Comparison of ENCODE assay signal across 26 cellular contexts in genomic region chr2:235045973-235046343, GRCh38.
DNase-seq lines count a peak whose midpoint lies in the region; ATAC-seq, FAIRE-seq and TF ChIP-seq lines count a peak whose summit lies in the region.
"Had no signal": no experiment of that assay in that cellular context is flagged by ENCODE, and none has a peak within 500 bp of the region (broad histone marks: within the 10 kb centered on the region; RNA-seq: fewer than 3 reads in every experiment).

No MANE protein-coding gene starts in this region.

- no peak for FAIRE-seq in pancreas (lab: Jason Lieb, UNC)
- FAIRE-seq: GM12891, H1, K562 had no signal

- H4K20me1 ChIP-seq in BLaER1 = no peaks in the 10 kb centered on the region

- H3K4me1 Mint-ChIP-seq in IgD-negative memory B cell (peaks cover 31 to 36% (median 35%) of the 10 kb centered on the region in 3 donors), Caco-2 (ENCODE audit: low read depth, unreplicated experiment) (peaks cover 11% of the 10 kb centered on the region)
- peaks cover 71% of the 10 kb centered on the region for H3K4me1 Mint-ChIP-seq in dendritic cell treated with granulocyte-macrophage colony-stimulating factor and Interleukin-4, amounts not matched to agents 40 ng/mL and 50 ng/mL, for 4 days (ENCODE audit: low read depth)
- H3K4me1 Mint-ChIP-seq: endodermal cell had no signal

- peaks cover 42% of the 10 kb centered on the region for H3K4me1 ChIP-seq in BLaER1
- H3K4me1 ChIP-seq in pancreas = peaks cover 55 to 71% (median 59%) of the 10 kb centered on the region in 3 donors
- H3K4me1 ChIP-seq in right cardiac atrium (ENCODE audit: control insufficient read depth, insufficient read depth, low read length) = peaks cover 12% of the 10 kb centered on the region
- no peaks in the 10 kb centered on the region for H3K4me1 ChIP-seq in Caco-2

- H3K36me3 Mint-ChIP-seq in IgD-negative memory B cell (no peaks in the 10 kb centered on the region), Caco-2 (ENCODE audit: insufficient read depth, unreplicated experiment) (peaks cover 56% of the 10 kb centered on the region)
- H3K36me3 Mint-ChIP-seq in dendritic cell treated with granulocyte-macrophage colony-stimulating factor and Interleukin-4, amounts not matched to agents 40 ng/mL and 50 ng/mL, for 4 days (ENCODE audit: low read depth) = peaks cover 14% of the 10 kb centered on the region

- DNase-seq in pancreas (peak in 2 of 6 donors; percentile 55 to 58), right cardiac atrium (no peak), Caco-2 (no peak)
- DNase-seq: activated CD4-positive, alpha-beta T cell treated with anti-CD3 and anti-CD28 coated beads, Interleukin-2, amount 50 U/mL, for 4 hours; activated CD8-positive, alpha-beta memory T cell treated with anti-CD3 and anti-CD28 coated beads, Interleukin-2, amount 50 U/mL, for 48 hours; activated naive CD4-positive, alpha-beta T cell treated with Interleukin-2 at 50 U/mL for 16 hours; DMS79; endodermal cell; NCI-H187 treated with DMSO at 0.1 percent for 48 hours; NCI-H226; nucleus accumbens; retina had no signal

- H3K9me3 Mint-ChIP-seq in IgD-negative memory B cell (no peaks in the 10 kb centered on the region), Caco-2 (ENCODE audit: unreplicated experiment) (no peaks in the 10 kb centered on the region)
- H3K9me3 Mint-ChIP-seq in dendritic cell treated with granulocyte-macrophage colony-stimulating factor and Interleukin-4, amounts not matched to agents 40 ng/mL and 50 ng/mL, for 4 days = no peaks in the 10 kb centered on the region
- H3K9me3 Mint-ChIP-seq: endodermal cell had no signal

- H3K4me3 ChIP-seq in BLaER1 = no peak overlapping the region
- no peak overlapping the region for H3K4me3 ChIP-seq in pancreas
- H3K4me3 ChIP-seq in right cardiac atrium (ENCODE audit: low read length) = no peak overlapping the region
- no peak overlapping the region for H3K4me3 ChIP-seq in Caco-2 (ENCODE audit: low read depth, low read length)
- H3K4me3 ChIP-seq: K562, mucosa of descending colon, Peyer's patch, SJSA1, thoracic aorta had no signal

- CTCF ChIA-PET in Caco-2 (lab: Charles Lee) = no interaction called here

- H3K27ac Mint-ChIP-seq in IgD-negative memory B cell = peak overlapping the region; percentile 78 to 94 (median 84)
- peak overlapping the region; percentile 98 for H3K27ac Mint-ChIP-seq in dendritic cell treated with granulocyte-macrophage colony-stimulating factor and Interleukin-4, amounts not matched to agents 40 ng/mL and 50 ng/mL, for 4 days
- no peak overlapping the region for H3K27ac Mint-ChIP-seq in Caco-2 (ENCODE audit: unreplicated experiment)
- H3K27ac Mint-ChIP-seq: endodermal cell had no signal

- WGBS in pancreas, 2 donors = 74 to 76% methylated on average over 9 of the region's 9 CpGs
- 92% methylated on average over 9 of the region's 9 CpGs for WGBS in right cardiac atrium

- H3K9me3 ChIP-seq in BLaER1 (no peaks in the 10 kb centered on the region), pancreas (no peaks in the 10 kb centered on the region), right cardiac atrium (ENCODE audit: control insufficient read depth, low read length) (no peaks in the 10 kb centered on the region), Caco-2 (no peaks in the 10 kb centered on the region)
- H3K9me3 ChIP-seq: mucosa of descending colon, Peyer's patch, SJSA1, thoracic aorta had no signal

- H3K27ac ChIP-seq in BLaER1 (no peak overlapping the region), pancreas (peak overlapping the region; percentile 35 to 87 (median 66)), right cardiac atrium (ENCODE audit: low read length) (no peak overlapping the region)
- H3K27ac ChIP-seq: Peyer's patch, SJSA1, thoracic aorta, VCaP had no signal

- H3K27me3 Mint-ChIP-seq in IgD-negative memory B cell (peaks cover 9% of the 10 kb centered on the region), Caco-2 (ENCODE audit: insufficient read depth, unreplicated experiment) (no peaks in the 10 kb centered on the region)
- peaks cover 3% of the 10 kb centered on the region for H3K27me3 Mint-ChIP-seq in dendritic cell treated with granulocyte-macrophage colony-stimulating factor and Interleukin-4, amounts not matched to agents 40 ng/mL and 50 ng/mL, for 4 days

- ATAC-seq in pancreas (no peak), HG02678 (IDR thresholded peaks at IDR 0.05; ENCODE audit: unreplicated experiment) (no peak), HG03025 (IDR thresholded peaks at IDR 0.05; ENCODE audit: low FRiP score, unreplicated experiment) (no peak), right cardiac atrium (no peak)
- ATAC-seq: K562, left lobe of liver had no signal

- H3K36me3 ChIP-seq in BLaER1 (no peaks in the 10 kb centered on the region), pancreas (peaks cover 0 to 38% (median 20%) of the 10 kb centered on the region in 3 donors), Caco-2 (ENCODE audit: control insufficient read depth, insufficient read depth, low read length) (no peaks in the 10 kb centered on the region; the same call in 1 of the 2 replicates)

- TF ChIP-seq CTCF in pancreas (IDR thresholded peaks at IDR 0.05) (no peak), Caco-2 (IDR thresholded peaks at IDR 0.05; ENCODE audit: insufficient read depth in 1 of 2, low read depth in 1 of 2, low read length in 1 of 2, severe bottlenecking in 1 of 2, unreplicated experiment in 1 of 2) (no peak)

- BruUV-seq in Caco-2 (replicated peaks; lab: Mats Ljungman, UMichigan) = no TSS peak

- peak overlapping the region; percentile 21 to 92 (median 59) for H3K4me3 Mint-ChIP-seq in IgD-negative memory B cell
- H3K4me3 Mint-ChIP-seq in dendritic cell treated with granulocyte-macrophage colony-stimulating factor and Interleukin-4, amounts not matched to agents 40 ng/mL and 50 ng/mL, for 4 days = no peak overlapping the region
- no peak overlapping the region for H3K4me3 Mint-ChIP-seq in Caco-2 (ENCODE audit: unreplicated experiment)
- H3K4me3 Mint-ChIP-seq: endodermal cell had no signal

- intact Hi-C loops in dendritic cell treated with granulocyte-macrophage colony-stimulating factor and Interleukin-4, amounts not matched to agents 40 ng/mL and 50 ng/mL, for 4 days (cut with micrococcal nuclease) = loop anchor here (5.0 kb wide), 1 partner anchor 94 kb away; the partner anchor contains the start of gene SH3BP4
- intact Hi-C loops in pancreas (cut with DNase I) (loop anchor here in 2 of 3 donors (10.0 kb wide), 2 partner anchors 51 to 91 kb away; partner anchors contain the start of gene SH3BP4 (in 1 of the 2)), right cardiac atrium (cut with DNase I) (no loop called here), Caco-2 (cut with micrococcal nuclease; ENCODE audit: unreplicated experiment) (no loop called here)

- POLR2A ChIA-PET in Caco-2 (lab: Charles Lee) = no interaction called here

- no peak overlapping the region for H3K9ac ChIP-seq in BLaER1

- H3K27me3 ChIP-seq in BLaER1 = no peaks in the 10 kb centered on the region
- H3K27me3 ChIP-seq in pancreas = no peaks in the 10 kb centered on the region
- no peaks in the 10 kb centered on the region for H3K27me3 ChIP-seq in right cardiac atrium (ENCODE audit: control insufficient read depth, insufficient read depth)
- H3K27me3 ChIP-seq in Caco-2 (replicated peaks; ENCODE audit: control insufficient read depth, insufficient read depth, low read length) = no peaks in the 10 kb centered on the region
- H3K27me3 ChIP-seq: Peyer's patch, SJSA1 had no signal

- peak overlapping the region; percentile 82 for H3K4me2 ChIP-seq in BLaER1

Comparison
In these comparisons a context has a peak if more than half of its experiments do, and no peak if none do; other contexts are left out.
1. H3K27ac ChIP-seq: peak in pancreas (4 of 4); none in BLaER1 (single experiment) and right cardiac atrium (single experiment).
2. H3K4me3 Mint-ChIP-seq: peak in IgD-negative memory B cell (4 of 4); none in dendritic cell treated with granulocyte-macrophage colony-stimulating factor and Interleukin-4, amounts not matched to agents 40 ng/mL and 50 ng/mL, for 4 days (single experiment) and Caco-2 (single experiment).
3. intact Hi-C loops: an anchor here in dendritic cell treated with granulocyte-macrophage colony-stimulating factor and Interleukin-4, amounts not matched to agents 40 ng/mL and 50 ng/mL, for 4 days (5.0 kb wide) and pancreas (10.0 kb wide); none called in right cardiac atrium and Caco-2.